ENCODE assay signal across 19 cellular contexts in genomic region chr15:39281094-39281493, GRCh38.
DNase-seq lines count a peak whose midpoint lies in the region; TF ChIP-seq lines count a peak whose summit lies in the region.
"Had no signal": no experiment of that assay in that cellular context is flagged by ENCODE, and none has a peak within 500 bp of the region (broad histone marks: within the 10 kb centered on the region; RNA-seq: fewer than 3 reads in every experiment).

No MANE protein-coding gene starts in this region.

- H3K9me3 ChIP-seq in osteoblast (ENCODE audit: low read depth, low read length) = no peaks in the 10 kb centered on the region

- H3K79me2 ChIP-seq in osteoblast (ENCODE audit: insufficient read depth, low read length) = no peaks in the 10 kb centered on the region

- TF ChIP-seq CTCF in choroid plexus epithelial cell (conservative IDR thresholded peaks at IDR 0.05; ENCODE audit: low read depth, low read length) = no peak
- TF ChIP-seq CTCF in osteoblast (IDR thresholded peaks at IDR 0.05; ENCODE audit: extremely low read depth, low read depth, low read length) = no peak

- peak; percentile 57 for DNase-seq in GM03348 (ENCODE audit: low spot score)
- peak; percentile 49 for DNase-seq in RPMI7951 (ENCODE audit: low read depth)
- DNase-seq in choroid plexus epithelial cell (ENCODE audit: low read depth) = peak; percentile 94
- no peak for DNase-seq in osteoblast (ENCODE audit: insufficient read length, low spot score, missing footprints)
- DNase-seq in AG20443 (ENCODE audit: low spot score) = no peak
- DNase-seq in AG08396 (ENCODE audit: low spot score) = no peak
- DNase-seq in OCI-M2 (lab: John Stamatoyannopoulos, UW; ENCODE audit: unreplicated experiment) = no peak
- DNase-seq: ACHN; Calu3; CD4-positive, alpha-beta memory T cell; DMS53; GOT3; KBM-7; NCI-H1417 treated with DMSO at 0.1 percent for 48 hours; NCI-H1930; NCI-H2171; NCI-H510A; NCI-H82 had no signal

- H4K20me1 ChIP-seq in osteoblast (ENCODE audit: insufficient read depth, low read length) = no peaks in the 10 kb centered on the region

- no peak overlapping the region for H3K4me2 ChIP-seq in osteoblast (ENCODE audit: insufficient read depth, low read length)

- H3K4me3 ChIP-seq in choroid plexus epithelial cell (ENCODE audit: low read depth, low read length) (no peak overlapping the region), osteoblast (ENCODE audit: insufficient read depth, low read length) (no peak overlapping the region)
- H3K4me3 ChIP-seq: GM12878 had no signal

- peak overlapping the region; percentile 57 for H3K27ac ChIP-seq in osteoblast (ENCODE audit: low read depth, low read length)

- H2AFZ ChIP-seq in osteoblast (ENCODE audit: low read length) = no peak overlapping the region

- H3K36me3 ChIP-seq in osteoblast (ENCODE audit: insufficient read depth, low read length) = no peaks in the 10 kb centered on the region

- H3K4me1 ChIP-seq in osteoblast (ENCODE audit: insufficient read depth, low read length) = peaks cover 53% of the 10 kb centered on the region

- no peaks in the 10 kb centered on the region for H3K27me3 ChIP-seq in osteoblast (ENCODE audit: insufficient read depth, low read length)

Comparison
In these comparisons a context has a peak if more than half of its experiments do, and no peak if none do; other contexts are left out.
1. DNase-seq: peak in GM03348 (single experiment), RPMI7951 (single experiment) and choroid plexus epithelial cell (single experiment); none in osteoblast (single experiment), AG20443 (single experiment), AG08396 (single experiment) and OCI-M2 (single experiment).